ENCODE assay signal across 8 cellular contexts in the genomic region with DNA sequence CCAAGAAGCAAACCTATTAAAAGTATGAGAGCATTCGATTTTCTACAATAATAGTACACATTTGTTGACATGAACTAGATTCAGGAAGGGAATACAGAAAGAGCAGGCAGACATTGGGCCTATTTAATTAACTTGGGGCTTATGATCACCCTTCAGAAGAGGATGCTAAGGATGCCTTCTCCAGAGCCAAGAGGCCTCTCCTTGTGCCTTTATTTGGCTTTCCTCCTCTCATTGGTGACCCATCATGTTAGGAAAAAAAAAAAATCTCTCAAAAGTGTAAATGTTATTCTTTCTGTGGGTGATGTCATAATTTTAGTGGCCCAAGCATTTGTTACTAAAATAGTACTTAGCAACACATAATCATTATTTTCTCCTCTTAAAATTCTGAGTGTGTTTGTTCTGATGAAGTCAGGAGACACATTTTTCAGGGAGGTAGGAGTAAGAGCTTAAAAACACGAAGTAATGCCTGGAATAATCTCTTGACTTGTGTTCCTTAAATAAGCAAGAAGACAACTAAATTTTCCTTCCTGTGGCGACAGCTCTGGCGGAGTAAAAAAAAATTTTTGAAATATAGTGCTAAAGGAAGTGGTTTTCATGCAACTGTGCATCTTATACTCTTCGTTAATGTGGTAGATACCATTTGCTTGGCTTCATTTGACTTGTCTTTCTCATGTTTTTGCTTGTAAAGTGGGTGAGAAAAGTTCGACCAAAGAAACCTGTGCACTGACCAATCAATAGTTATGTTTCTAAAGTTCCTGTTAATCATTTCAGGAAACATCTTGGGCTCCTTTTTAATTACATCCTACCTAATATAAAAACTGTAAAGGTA. TPM values are rescaled to one million over a fixed set of nuclear protein-coding genes. Genes with fewer than 3 reads are reported as not detected.
A peak's percentile ranks its signal among the peaks of the same experiment; 100 is the strongest.
DNase-seq lines count a peak whose midpoint lies in the region; ATAC-seq and TF ChIP-seq lines count a peak whose summit lies in the region.

No MANE protein-coding gene starts in this region.

- peak overlapping the region; percentile 60 to 86 (median 80) for H3K27ac ChIP-seq in BLaER1 treated with 17β-estradiol and CSF1 and Interleukin-3, amounts not matched to agents 10 nM and 100 nM
- peak overlapping the region in 4 of 5 donors; percentile 36 to 70 (median 66) for H3K27ac ChIP-seq in stomach

- TF ChIP-seq CTCF in stomach (IDR thresholded peaks at IDR 0.05), result no peak

- H3K4me1 ChIP-seq in BLaER1 treated with 17β-estradiol and CSF1 and Interleukin-3, amounts not matched to agents 10 nM and 100 nM, result peaks cover 55 to 77% (median 69%) of the 10 kb centered on the region in 10 experiments
- H3K4me1 ChIP-seq in adipocyte (ENCODE audit: control insufficient read depth, insufficient read depth, low read length) (peaks cover 15% of the 10 kb centered on the region), stomach (peaks cover 10 to 58% (median 15%) of the 10 kb centered on the region in 4 donors)

- H3K9me3 ChIP-seq in BLaER1 treated with 17β-estradiol and CSF1 and Interleukin-3, amounts not matched to agents 10 nM and 100 nM (replicated peaks in 1 of 11), result peaks cover 0 to 28% (median 12%) of the 10 kb centered on the region in 11 experiments; a peak in 15 of 22 replicates
- H3K9me3 ChIP-seq in adipocyte (ENCODE audit: control insufficient read depth, low read length), result no peaks in the 10 kb centered on the region
- H3K9me3 ChIP-seq in stomach, result no peaks in the 10 kb centered on the region

- no peak for TF ChIP-seq EP300 in stomach (IDR thresholded peaks at IDR 0.05)

- intact Hi-C loops in stomach (cut with DNase I; ENCODE audit: low total_unique reads), result no loop called here

- H4K20me1 ChIP-seq in BLaER1 treated with 17β-estradiol and CSF1 and Interleukin-3, amounts not matched to agents 10 nM and 100 nM, result no peaks in the 10 kb centered on the region

- WGBS in stomach, 5 donors, result 59 to 77% (median 67%) methylated on average over 6 of the region's 6 CpGs

- peak overlapping the region; percentile 58 to 84 (median 75) for H3K4me2 ChIP-seq in BLaER1 treated with 17β-estradiol and CSF1 and Interleukin-3, amounts not matched to agents 10 nM and 100 nM

- peak overlapping the region in 6 of 10 experiments; percentile 1 to 31 (median 12); a peak in 10 of 20 replicates for H3K4me3 ChIP-seq in BLaER1 treated with 17β-estradiol and CSF1 and Interleukin-3, amounts not matched to agents 10 nM and 100 nM
- H3K4me3 ChIP-seq in adipocyte (ENCODE audit: low read length) (no peak overlapping the region), stomach (no peak overlapping the region)

- H3K27me3 ChIP-seq in BLaER1 treated with 17β-estradiol and CSF1 and Interleukin-3, amounts not matched to agents 10 nM and 100 nM, result no peaks in the 10 kb centered on the region
- H3K27me3 ChIP-seq in adipocyte (replicated peaks; ENCODE audit: control insufficient read depth, insufficient read depth, low read length) (no peaks in the 10 kb centered on the region), stomach (no peaks in the 10 kb centered on the region)

- no peaks in the 10 kb centered on the region for H3K36me3 ChIP-seq in BLaER1 treated with 17β-estradiol and CSF1 and Interleukin-3, amounts not matched to agents 10 nM and 100 nM
- H3K36me3 ChIP-seq in adipocyte (ENCODE audit: control insufficient read depth, insufficient read depth, low read length, severe bottlenecking) (no peaks in the 10 kb centered on the region), stomach (no peaks in the 10 kb centered on the region)

- peak; percentile 82 for ATAC-seq in GM19324 (IDR thresholded peaks at IDR 0.05; ENCODE audit: low FRiP score, unreplicated experiment)
- peak; percentile 77 for ATAC-seq in HG03135 (IDR thresholded peaks at IDR 0.05; ENCODE audit: unreplicated experiment)

- no peak for TF ChIP-seq POLR2A in stomach (IDR thresholded peaks at IDR 0.05)

- peak overlapping the region; percentile 28 to 69 (median 58); a peak in 21 of 22 replicates for H3K9ac ChIP-seq in BLaER1 treated with 17β-estradiol and CSF1 and Interleukin-3, amounts not matched to agents 10 nM and 100 nM
- no peak overlapping the region for H3K9ac ChIP-seq in adipocyte (ENCODE audit: low read length)

- DNase-seq in adipocyte (ENCODE audit: low read depth) (peak; percentile 26), stomach (no peak), SK-N-DZ (ENCODE audit: low spot score) (no peak), NCI-H82 treated with DMSO at 0.1 percent for 48 hours (lab: John Stamatoyannopoulos, UW; ENCODE audit: unreplicated experiment) (no peak), cerebellar cortex (ENCODE audit: low spot score) (no peak)

RNA-seq across cellular contexts. Expression of a gene that starts 11.3 kb away (rescaled TPM):
- 100 to 1,000 TPM in 4 of 5 donors, 10 to 100 TPM in 1; 95.0 to 379 (median 325) TPM for total RNA-seq in stomach
- 10 to 100 TPM; 25.7 to 39.3 (median 29.2) TPM for polyA plus RNA-seq in stomach
- 11.7 and 12.0 TPM in 2 replicates for polyA plus RNA-seq in SK-N-DZ (2014; cell fraction: cytosol; rRNA removed)
- 20.1 TPM in 2 replicates for polyA plus RNA-seq in SK-N-DZ (2014; cell fraction: nucleus; rRNA removed)

Comparison
In these comparisons a context has a peak if more than half of its experiments do, and no peak if none do; other contexts are left out.
1. H3K4me3 ChIP-seq: peak in BLaER1 treated with 17β-estradiol and CSF1 and Interleukin-3, amounts not matched to agents 10 nM and 100 nM (6 of 10); none in adipocyte (single experiment) and stomach (0 of 4).